ENCODE assay signal across 29 cellular contexts in genomic region chr11:453564-453963, GRCh38. TPM values are rescaled to one million over a fixed set of nuclear protein-coding genes. Genes with fewer than 3 reads are reported as not detected.
"Had no signal": no experiment of that assay in that cellular context is flagged by ENCODE, and none has a peak within 500 bp of the region (broad histone marks: within the 10 kb centered on the region; RNA-seq: fewer than 3 reads in every experiment).

No MANE protein-coding gene starts in this region.

- H3K9ac ChIP-seq: KMS-11 had no signal

- H3K27ac ChIP-seq: adrenal gland, KMS-11, Peyer's patch had no signal

- H3K9me3 ChIP-seq: adrenal gland, MG63, Peyer's patch had no signal

- H3K27ac Mint-ChIP-seq: activated CD4-positive, alpha-beta memory T cell treated with anti-CD3 and anti-CD28 coated beads for 36 hours; activated CD4-positive, alpha-beta T cell treated with anti-CD3 and anti-CD28 coated beads, Interleukin-2, amount 10 ng/mL, durations not matched to agents 24 days and 14 days; activated naive CD4-positive, alpha-beta T cell treated with anti-CD3 and anti-CD28 coated beads, Interleukin-2, amount 10 ng/mL, durations not matched to agents 7 days and 5 days; WTC11 had no signal

- DNase-seq: activated CD4-positive, alpha-beta memory T cell treated with anti-CD3 and anti-CD28 coated beads for 36 hours; activated CD4-positive, alpha-beta T cell treated with anti-CD3 and anti-CD28 coated beads, Interleukin-2, amount 10 ng/mL, durations not matched to agents 24 days and 14 days; activated CD4-positive, CD25-positive, alpha-beta regulatory T cell treated with anti-CD3 and anti-CD28 coated beads, Interleukin-2, amount 50 U/mL, for 72 hours; activated CD8-positive, alpha-beta memory T cell treated with anti-CD3 and anti-CD28 coated beads for 24 hours; activated effector memory CD4-positive, alpha-beta T cell treated with anti-CD3 and anti-CD28 coated beads, Interleukin-2, amount 50 U/mL, for 16 hours; activated naive CD4-positive, alpha-beta T cell treated with anti-CD3 and anti-CD28 coated beads, Interleukin-2, amount 10 ng/mL, durations not matched to agents 7 days and 5 days; activated naive CD8-positive, alpha-beta T cell treated with anti-CD3 and anti-CD28 coated beads, Interleukin-2, amount 10 ng/mL, durations not matched to agents 7 days and 5 days; activated T-cell treated with anti-CD3 and anti-CD28 coated beads, Interleukin-2, amount 50 U/mL, for 4 hours; adrenal gland; anterior cingulate cortex; central memory CD4-positive, alpha-beta T cell; MG63; MV-4-11; NCI-H1105; NCI-H1436; NCI-H1694 treated with DMSO at 0.1 percent for 48 hours; NCI-H2029 treated with DMSO at 0.1 percent for 48 hours; NCI-H345; NCI-H510A; NCI-H69; NK-92 treated with Interleukin-12 subunit alpha and Interleukin-12 subunit beta, amount 100 ng/mL, for 24 hours; Peyer's patch; SHP77 treated with DMSO at 0.1 percent for 48 hours; T-helper 9 cell had no signal

- H3K4me3 ChIP-seq: adrenal gland, MG63, Peyer's patch had no signal

- H3K27me3 Mint-ChIP-seq: activated CD4-positive, alpha-beta memory T cell treated with anti-CD3 and anti-CD28 coated beads for 36 hours; activated CD4-positive, alpha-beta T cell treated with anti-CD3 and anti-CD28 coated beads, Interleukin-2, amount 10 ng/mL, durations not matched to agents 24 days and 14 days; activated naive CD8-positive, alpha-beta T cell treated with anti-CD3 and anti-CD28 coated beads, Interleukin-2, amount 10 ng/mL, durations not matched to agents 7 days and 5 days; IgD-negative memory B cell had no signal

- H3K4me3 Mint-ChIP-seq: activated CD4-positive, alpha-beta memory T cell treated with anti-CD3 and anti-CD28 coated beads for 36 hours; activated CD4-positive, alpha-beta T cell treated with anti-CD3 and anti-CD28 coated beads, Interleukin-2, amount 10 ng/mL, durations not matched to agents 24 days and 14 days; activated naive CD4-positive, alpha-beta T cell treated with anti-CD3 and anti-CD28 coated beads, Interleukin-2, amount 10 ng/mL, durations not matched to agents 7 days and 5 days; activated naive CD8-positive, alpha-beta T cell treated with anti-CD3 and anti-CD28 coated beads, Interleukin-2, amount 10 ng/mL, durations not matched to agents 7 days and 5 days; T-helper 1 cell treated with Interleukin-12 subunit alpha and Interleukin-12 subunit beta and Interleukin-4 antibody, amounts not matched to agents 30 μg/mL and 1 μg/mL, for 36 hours had no signal

- H3K9me3 Mint-ChIP-seq: activated CD4-positive, alpha-beta memory T cell treated with anti-CD3 and anti-CD28 coated beads for 36 hours; activated CD4-positive, alpha-beta T cell treated with anti-CD3 and anti-CD28 coated beads, Interleukin-2, amount 10 ng/mL, durations not matched to agents 24 days and 14 days; activated naive CD4-positive, alpha-beta T cell treated with anti-CD3 and anti-CD28 coated beads, Interleukin-2, amount 10 ng/mL, durations not matched to agents 7 days and 5 days; activated naive CD8-positive, alpha-beta T cell treated with anti-CD3 and anti-CD28 coated beads, Interleukin-2, amount 10 ng/mL, durations not matched to agents 7 days and 5 days; activated T-cell treated with anti-CD3 and anti-CD28 coated beads, Interleukin-2, amount 50 U/mL, for 4 hours; IgD-negative memory B cell; T-helper 1 cell treated with Interleukin-12 subunit alpha and Interleukin-12 subunit beta and Interleukin-4 antibody, amounts not matched to agents 30 μg/mL and 1 μg/mL, for 36 hours; WTC11 had no signal

- H3K27me3 ChIP-seq: adrenal gland, MG63, Peyer's patch had no signal

- H3K4me2 ChIP-seq: KMS-11 had no signal

RNA-seq across cellular contexts. Expression of gene ANO9, which starts 11.8 kb away (rescaled TPM):
- total RNA-seq: SK-MEL-5 had no signal

RNA-seq across cellular contexts. Expression of gene PKP3, which starts 59.6 kb away (rescaled TPM):
- total RNA-seq: activated CD4-positive, alpha-beta T cell treated with anti-CD3 and anti-CD28 coated beads, Interleukin-2, amount 10 ng/mL, durations not matched to agents 24 days and 14 days; SK-MEL-5 had no signal
- polyA plus RNA-seq: IgD-negative memory B cell had no signal
